ENCODE assay signal across 10 cellular contexts in the genomic region with DNA sequence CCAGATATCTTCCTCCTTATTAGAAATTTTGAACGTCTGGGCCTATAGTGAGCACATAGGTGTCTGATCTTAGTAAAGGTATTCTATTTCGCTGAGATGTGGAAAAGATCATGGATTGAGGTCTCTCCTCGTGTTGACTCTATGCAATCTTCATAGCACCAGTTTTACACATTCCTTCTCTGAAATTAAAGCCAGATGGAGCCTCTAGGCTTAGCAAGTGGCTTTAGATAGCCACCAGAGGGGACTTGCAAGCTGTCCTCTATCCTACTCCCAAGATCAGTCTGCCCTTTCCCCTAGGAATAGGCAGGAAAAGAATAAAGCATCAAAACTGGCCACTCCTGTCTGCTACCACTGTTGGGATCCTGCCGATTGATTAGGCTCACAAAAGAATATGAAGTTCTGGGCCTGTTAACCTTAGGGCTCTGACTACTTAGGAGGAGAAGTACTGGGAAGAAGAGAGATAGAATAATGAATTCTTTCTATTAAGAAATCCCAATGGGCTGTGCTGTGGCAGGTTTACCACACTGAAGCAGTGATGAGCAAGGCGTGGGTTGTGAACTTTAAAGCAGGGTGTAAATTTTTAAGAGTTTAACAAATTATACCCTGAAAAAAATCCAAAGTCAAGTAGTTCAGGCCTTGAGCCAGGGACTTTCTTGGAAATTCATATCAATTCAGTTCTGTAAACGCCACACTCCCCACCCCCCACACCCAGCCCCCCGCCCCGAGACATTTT. TPM values are rescaled to one million over a fixed set of nuclear protein-coding genes. Genes with fewer than 3 reads are reported as not detected.
"Had no signal": no experiment of that assay in that cellular context is flagged by ENCODE, and none has a peak within 500 bp of the region (broad histone marks: within the 10 kb centered on the region; RNA-seq: fewer than 3 reads in every experiment).

No MANE protein-coding gene starts in this region.

- ATAC-seq: naive thymus-derived CD4-positive, alpha-beta T cell; right cardiac atrium had no signal

- H3K4me2 ChIP-seq: smooth muscle cell had no signal

- H3K4me3 ChIP-seq: smooth muscle cell had no signal

- DNase-seq: activated CD4-positive, alpha-beta T cell treated with anti-CD3 and anti-CD28 coated beads, Interleukin-2, amount 50 U/mL, for 4 hours; activated CD4-positive, CD25-positive, alpha-beta regulatory T cell treated with anti-CD3 and anti-CD28 coated beads, Interleukin-2, amount 50 U/mL, for 72 hours; activated gamma-delta T cell treated with Interleukin-2 at 50 U/mL for 16 hours; activated T-cell treated with anti-CD3 and anti-CD28 coated beads, Interleukin-2, amount 50 U/mL, for 1 hour; central memory CD4-positive, alpha-beta T cell; effector memory CD4-positive, alpha-beta T cell; naive thymus-derived CD4-positive, alpha-beta T cell; right cardiac atrium; stimulated activated naive CD4-positive, alpha-beta T cell had no signal

RNA-seq across cellular contexts. Expression of a gene that starts 2.2 kb away (rescaled TPM):
- polyA plus RNA-seq: naive thymus-derived CD4-positive, alpha-beta T cell had no signal
